Comparison of ENCODE assay signal across 9 cellular contexts in genomic region chr1:9908846-9909221, GRCh38. TPM values are rescaled to one million over a fixed set of nuclear protein-coding genes. Genes with fewer than 3 reads are reported as not detected.
DNase-seq lines count a peak whose midpoint lies in the region; ATAC-seq and TF ChIP-seq lines count a peak whose summit lies in the region.
"Had no signal": no experiment of that assay in that cellular context is flagged by ENCODE, and none has a peak within 500 bp of the region (broad histone marks: within the 10 kb centered on the region; RNA-seq: fewer than 3 reads in every experiment).

No MANE protein-coding gene starts in this region.

- no peak for TF ChIP-seq EP300 in stomach (IDR thresholded peaks at IDR 0.05)

- no peaks in the 10 kb centered on the region for H3K27me3 ChIP-seq in stomach
- no peaks in the 10 kb centered on the region for H3K27me3 ChIP-seq in adrenal gland

- H3K36me3 ChIP-seq in stomach (no peaks in the 10 kb centered on the region), adrenal gland (replicated peaks in 1 of 2) (no peaks in the 10 kb centered on the region)

- no peaks in the 10 kb centered on the region for H3K27me3 Mint-ChIP-seq in T-helper 1 cell treated with Interleukin-12 subunit alpha and Interleukin-12 subunit beta and Interleukin-4 antibody, amounts not matched to agents 30 μg/mL and 1 μg/mL, for 36 hours (ENCODE audit: low read depth)
- H3K27me3 Mint-ChIP-seq in activated T-helper 17 cell treated with anti-CD3 and anti-CD28 coated beads, Interleukin-2, amount 50 U/mL, for 72 hours = no peaks in the 10 kb centered on the region

- no peaks in the 10 kb centered on the region for H3K9me3 ChIP-seq in iPS-18c (ENCODE audit: control insufficient read depth, insufficient read depth, low read length)
- H3K9me3 ChIP-seq in stomach = no peaks in the 10 kb centered on the region
- no peaks in the 10 kb centered on the region for H3K9me3 ChIP-seq in adrenal gland (replicated peaks in 1 of 3)

- no peak for ATAC-seq in activated T-helper 17 cell treated with anti-CD3 and anti-CD28 coated beads, Interleukin-2, amount 50 U/mL, for 72 hours (replicated peaks)

- peak overlapping the region; percentile 96 for H3K4me3 Mint-ChIP-seq in T-helper 1 cell treated with Interleukin-12 subunit alpha and Interleukin-12 subunit beta and Interleukin-4 antibody, amounts not matched to agents 30 μg/mL and 1 μg/mL, for 36 hours
- H3K4me3 Mint-ChIP-seq in activated T-helper 17 cell treated with anti-CD3 and anti-CD28 coated beads, Interleukin-2, amount 50 U/mL, for 72 hours = peak overlapping the region; percentile 91

- H3K27ac Mint-ChIP-seq in T-helper 1 cell treated with Interleukin-12 subunit alpha and Interleukin-12 subunit beta and Interleukin-4 antibody, amounts not matched to agents 30 μg/mL and 1 μg/mL, for 36 hours = peak overlapping the region; percentile 85
- H3K27ac Mint-ChIP-seq in activated T-helper 17 cell treated with anti-CD3 and anti-CD28 coated beads, Interleukin-2, amount 50 U/mL, for 72 hours = peak overlapping the region; percentile 83

- H3K4me3 ChIP-seq in iPS-18c (ENCODE audit: insufficient read depth, low read depth, low read length) (peak overlapping the region; percentile 84), stomach (peak overlapping the region; percentile 75 to 95 (median 80)), adrenal gland (peak overlapping the region in 1 of 4 donors; percentile 58)

- TF ChIP-seq CTCF in stomach (IDR thresholded peaks at IDR 0.05) (no peak), adrenal gland (IDR thresholded peaks at IDR 0.05) (no peak)

- H3K4me1 ChIP-seq in stomach = peaks cover 23 to 60% (median 36%) of the 10 kb centered on the region in 4 donors
- H3K4me1 ChIP-seq in adrenal gland (replicated peaks in 1 of 2) = peaks cover 9 to 17% of the 10 kb centered on the region in 2 donors

- H3K9me3 Mint-ChIP-seq in T-helper 1 cell treated with Interleukin-12 subunit alpha and Interleukin-12 subunit beta and Interleukin-4 antibody, amounts not matched to agents 30 μg/mL and 1 μg/mL, for 36 hours = no peaks in the 10 kb centered on the region
- no peaks in the 10 kb centered on the region for H3K9me3 Mint-ChIP-seq in activated T-helper 17 cell treated with anti-CD3 and anti-CD28 coated beads, Interleukin-2, amount 50 U/mL, for 72 hours

- H3K4me1 Mint-ChIP-seq in T-helper 1 cell treated with Interleukin-12 subunit alpha and Interleukin-12 subunit beta and Interleukin-4 antibody, amounts not matched to agents 30 μg/mL and 1 μg/mL, for 36 hours (ENCODE audit: low read depth) = peaks cover 21% of the 10 kb centered on the region
- H3K4me1 Mint-ChIP-seq in activated T-helper 17 cell treated with anti-CD3 and anti-CD28 coated beads, Interleukin-2, amount 50 U/mL, for 72 hours = peaks cover 46% of the 10 kb centered on the region

- intact Hi-C loops in stomach (cut with DNase I; ENCODE audit: low total_unique reads) (no loop called here), adrenal gland (cut with DNase I) (no loop called here)

- DNase-seq in T-helper 1 cell (no peak), stomach (no peak), MV-4-11 (lab: John Stamatoyannopoulos, UW) (no peak), dermis blood vessel endothelial cell (no peak), adrenal gland (no peak)
- DNase-seq: ACHN had no signal

- WGBS in stomach, 5 donors = 24 to 45% (median 36%) methylated on average over 2 to 4 of the region's 4 CpGs
- WGBS in adrenal gland, 4 donors = 71 to 88% (median 78%) methylated on average over 4 of the region's 4 CpGs

- no peak for TF ChIP-seq POLR2A in stomach (IDR thresholded peaks at IDR 0.05)
- no peak for TF ChIP-seq POLR2A in adrenal gland (IDR thresholded peaks at IDR 0.05)

- H3K36me3 Mint-ChIP-seq in T-helper 1 cell treated with Interleukin-12 subunit alpha and Interleukin-12 subunit beta and Interleukin-4 antibody, amounts not matched to agents 30 μg/mL and 1 μg/mL, for 36 hours (ENCODE audit: low read depth) = no peaks in the 10 kb centered on the region
- no peaks in the 10 kb centered on the region for H3K36me3 Mint-ChIP-seq in activated T-helper 17 cell treated with anti-CD3 and anti-CD28 coated beads, Interleukin-2, amount 50 U/mL, for 72 hours (ENCODE audit: low read depth)

- H3K27ac ChIP-seq in stomach (peak overlapping the region; percentile 78 to 93 (median 89)), adrenal gland (no peak overlapping the region)

RNA-seq across cellular contexts. Expression of gene CTNNBIP1, which starts 1.2 kb away (rescaled TPM):
- 1 to 10 TPM; 5.6 to 9.7 TPM for total RNA-seq in activated T-helper 17 cell treated with anti-CD3 and anti-CD28 coated beads, Interleukin-2, amount 50 U/mL, for 72 hours
- total RNA-seq in stomach (10 to 100 TPM; 12.3 to 49.8 (median 34.2) TPM), dermis blood vessel endothelial cell (57.5 and 90.9 TPM in 2 replicates), adrenal gland (10 to 100 TPM; 12.5 to 26.9 (median 19.9) TPM)
- polyA plus RNA-seq in stomach (10 to 100 TPM; 17.2 to 38.5 (median 36.1) TPM), adrenal gland (10 to 100 TPM in 1 of 3 donors, 1 to 10 TPM in 2; 6.8 to 12.0 (median 8.0) TPM)

RNA-seq across cellular contexts. Expression of gene LZIC, which starts 34.4 kb away (rescaled TPM):
- total RNA-seq in activated T-helper 17 cell treated with anti-CD3 and anti-CD28 coated beads, Interleukin-2, amount 50 U/mL, for 72 hours = 10 to 100 TPM; 17.4 to 28.4 TPM
- 10 to 100 TPM in 3 of 5 donors, 1 to 10 TPM in 2; 1.8 to 32.5 (median 10.7) TPM for total RNA-seq in stomach
- polyA plus RNA-seq in stomach = 10 to 100 TPM; 11.7 to 21.7 (median 18.7) TPM
- total RNA-seq in dermis blood vessel endothelial cell = 29.1 and 31.0 TPM in 2 replicates
- 10 to 100 TPM; 22.3 to 35.9 (median 30.3) TPM for total RNA-seq in adrenal gland
- 10 to 100 TPM in 2 of 3 donors, 1 to 10 TPM in 1; 6.5 to 42.9 (median 13.3) TPM for polyA plus RNA-seq in adrenal gland

RNA-seq across cellular contexts. Expression of gene NMNAT1, which starts 34.4 kb away (rescaled TPM):
- total RNA-seq in activated T-helper 17 cell treated with anti-CD3 and anti-CD28 coated beads, Interleukin-2, amount 50 U/mL, for 72 hours = 1 to 10 TPM; 5.5 to 8.4 TPM
- 10 to 100 TPM in 3 of 5 donors, 1 to 10 TPM in 2; 8.5 to 18.8 (median 10.6) TPM for total RNA-seq in stomach
- 1 to 10 TPM; 3.1 to 4.7 (median 4.7) TPM for polyA plus RNA-seq in stomach
- 15.3 and 16.7 TPM in 2 replicates for total RNA-seq in dermis blood vessel endothelial cell
- total RNA-seq in adrenal gland = 10 to 100 TPM in 6 of 8 donors, 1 to 10 TPM in 2; 7.5 to 18.3 (median 11.7) TPM
- 10 to 100 TPM in 1 of 3 donors, 1 to 10 TPM in 2; 5.6 to 19.7 (median 8.1) TPM for polyA plus RNA-seq in adrenal gland

Comparison
In these comparisons a context has a peak if more than half of its experiments do, and no peak if none do; other contexts are left out.
1. H3K27ac ChIP-seq: peak in stomach (5 of 5); none in adrenal gland (0 of 5).